23 cellular contexts compared by ENCODE assay signal in the genomic region with DNA sequence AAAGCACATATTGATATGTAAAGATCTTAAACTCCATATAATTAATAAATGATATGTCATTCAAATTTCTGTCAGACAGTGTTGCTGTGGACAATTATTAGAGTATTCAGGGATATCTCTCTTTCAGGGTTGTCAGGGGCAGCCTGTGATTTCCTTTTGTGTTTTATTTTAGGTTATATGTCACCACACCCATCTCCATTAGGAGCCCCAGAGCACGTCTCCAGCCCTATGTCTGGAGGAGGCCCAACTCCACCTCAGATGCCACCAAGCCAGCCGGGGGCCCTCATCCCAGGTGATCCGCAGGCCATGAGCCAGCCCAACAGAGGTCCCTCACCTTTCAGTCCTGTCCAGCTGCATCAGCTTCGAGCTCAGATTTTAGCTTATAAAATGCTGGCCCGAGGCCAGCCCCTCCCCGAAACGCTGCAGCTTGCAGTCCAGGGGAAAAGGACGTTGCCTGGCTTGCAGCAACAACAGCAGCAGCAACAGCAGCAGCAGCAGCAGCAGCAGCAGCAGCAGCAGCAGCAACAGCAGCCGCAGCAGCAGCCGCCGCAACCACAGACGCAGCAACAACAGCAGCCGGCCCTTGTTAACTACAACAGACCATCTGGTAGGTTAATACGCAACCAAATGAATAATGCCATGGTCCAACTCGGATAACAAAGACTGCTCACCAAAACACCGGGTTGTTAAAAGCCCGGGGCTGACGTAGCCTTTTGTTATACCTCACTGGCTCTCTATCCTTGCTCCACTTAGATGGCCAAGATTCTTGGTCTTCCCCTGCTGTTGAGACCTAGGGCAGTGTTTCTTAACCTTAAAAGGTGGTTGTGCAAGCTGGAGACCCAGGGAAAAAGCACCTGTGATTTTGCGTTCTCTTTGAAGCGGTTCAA. TPM values are rescaled to one million over a fixed set of nuclear protein-coding genes. Genes with fewer than 3 reads are reported as not detected.
DNase-seq lines count a peak whose midpoint lies in the region; ATAC-seq and TF ChIP-seq lines count a peak whose summit lies in the region.
"Had no signal": no experiment of that assay in that cellular context is flagged by ENCODE, and none has a peak within 500 bp of the region (broad histone marks: within the 10 kb centered on the region; RNA-seq: fewer than 3 reads in every experiment).

No MANE protein-coding gene starts in this region.

- H3F3A ChIP-seq in GM23338 (replicated peaks; ENCODE audit: low read depth): no peaks in the 10 kb centered on the region

- H3K27me3 Mint-ChIP-seq in GM23338 (ENCODE audit: insufficient read depth, low read depth, poor library complexity): peaks cover 1% of the 10 kb centered on the region
- H3K27me3 Mint-ChIP-seq: activated B cell treated with CpG ODN at 0.5 μM for 24 hours had no signal

- no peaks in the 10 kb centered on the region for H3K9me3 Mint-ChIP-seq in GM23338
- H3K9me3 Mint-ChIP-seq: activated B cell treated with CpG ODN at 0.5 μM for 24 hours; activated naive CD4-positive, alpha-beta T cell treated with anti-CD3 and anti-CD28 coated beads for 36 hours; activated T-cell treated with anti-CD3 and anti-CD28 coated beads, Interleukin-2, amount 50 U/mL, for 72 hours had no signal

- no peaks in the 10 kb centered on the region for H3K36me3 Mint-ChIP-seq in GM23338 (ENCODE audit: low read depth)

- WGBS in testis, 2 donors: 61 to 64% methylated on average over 13 to 20 of the region's 20 CpGs

- no peak overlapping the region for H3K4me3 ChIP-seq in GM23338
- H3K4me3 ChIP-seq in kidney epithelial cell (ENCODE audit: low read depth, low read length): no peak overlapping the region
- no peak overlapping the region for H3K4me3 ChIP-seq in ascending aorta
- no peak overlapping the region for H3K4me3 ChIP-seq in testis
- H3K4me3 ChIP-seq: coronary artery, GM23248, hepatocyte, SJSA1, spleen, upper lobe of left lung had no signal

- H3K27ac Mint-ChIP-seq in GM23338: no peak overlapping the region
- H3K27ac Mint-ChIP-seq: activated B cell treated with CpG ODN at 0.5 μM for 24 hours; activated T-cell treated with anti-CD3 and anti-CD28 coated beads, Interleukin-2, amount 50 U/mL, for 72 hours had no signal

- H2AFZ ChIP-seq in GM23338: no peak overlapping the region
- H2AFZ ChIP-seq: GM23248, hepatocyte had no signal

- H3K27ac ChIP-seq in GM23338 (ENCODE audit: low read depth) (no peak overlapping the region), ascending aorta (no peak overlapping the region), testis (no peak overlapping the region)
- H3K27ac ChIP-seq: coronary artery, GM23248, hepatocyte, SJSA1, spleen, upper lobe of left lung had no signal

- TF ChIP-seq CTCF in GM23338 (conservative IDR thresholded peaks at IDR 0.05; ENCODE audit: low read depth in 2 of 2): no peak
- TF ChIP-seq CTCF in kidney epithelial cell (IDR thresholded peaks at IDR 0.05; ENCODE audit: insufficient read depth, low read length, poor library complexity, severe bottlenecking): no peak
- no peak for TF ChIP-seq CTCF in ascending aorta (IDR thresholded peaks at IDR 0.05)
- no peak for TF ChIP-seq CTCF in testis (IDR thresholded peaks at IDR 0.05)

- no peaks in the 10 kb centered on the region; the same call in 2 of the 3 replicates for H3K4me1 Mint-ChIP-seq in GM23338

- no peaks in the 10 kb centered on the region for H3K9me2 ChIP-seq in GM23338 (ENCODE audit: insufficient read depth)

- H3K9me3 ChIP-seq in ascending aorta (no peaks in the 10 kb centered on the region), testis (no peaks in the 10 kb centered on the region)
- H3K9me3 ChIP-seq: SJSA1, spleen, upper lobe of left lung had no signal

- H3K4me3 Mint-ChIP-seq in GM23338: no peak overlapping the region
- H3K4me3 Mint-ChIP-seq: activated B cell treated with CpG ODN at 0.5 μM for 24 hours; activated naive CD4-positive, alpha-beta T cell treated with anti-CD3 and anti-CD28 coated beads for 36 hours; activated T-cell treated with anti-CD3 and anti-CD28 coated beads, Interleukin-2, amount 50 U/mL, for 72 hours had no signal

- no peak for TF ChIP-seq POLR2A in testis (IDR thresholded peaks at IDR 0.05)

- H3K27me3 ChIP-seq in GM23338 (ENCODE audit: insufficient read depth) (no peaks in the 10 kb centered on the region), kidney epithelial cell (ENCODE audit: control insufficient read depth, insufficient read depth, low read length) (no peaks in the 10 kb centered on the region), ascending aorta (no peaks in the 10 kb centered on the region), testis (no peaks in the 10 kb centered on the region)
- H3K27me3 ChIP-seq: hepatocyte, SJSA1, spleen, upper lobe of left lung had no signal

- H3K79me2 ChIP-seq in GM23338 (replicated peaks; ENCODE audit: insufficient read depth): no peaks in the 10 kb centered on the region
- H3K79me2 ChIP-seq: hepatocyte had no signal

- no peaks in the 10 kb centered on the region; the same call in 1 of the 2 replicates for H3K36me3 ChIP-seq in GM23338 (ENCODE audit: insufficient read depth)
- no peaks in the 10 kb centered on the region for H3K36me3 ChIP-seq in kidney epithelial cell (ENCODE audit: control insufficient read depth, insufficient read depth, low read length)
- H3K36me3 ChIP-seq in ascending aorta: peaks cover 27 to 40% of the 10 kb centered on the region in 2 donors
- H3K36me3 ChIP-seq in testis (ENCODE audit: low read depth, missing control alignments): no peaks in the 10 kb centered on the region

- peaks cover 4% of the 10 kb centered on the region; the same call in 1 of the 2 replicates for H3K4me1 ChIP-seq in GM23338 (ENCODE audit: insufficient read depth)
- no peaks in the 10 kb centered on the region for H3K4me1 ChIP-seq in ascending aorta
- H3K4me1 ChIP-seq in testis: peaks cover 3% of the 10 kb centered on the region
- H3K4me1 ChIP-seq: SJSA1 had no signal

- intact Hi-C loops in ascending aorta (cut with DNase I) (no loop called here), testis (cut with DNase I; ENCODE audit: low total_unique reads) (no loop called here)

- H4K20me1 ChIP-seq in GM23338 (replicated peaks; ENCODE audit: insufficient read depth): no peaks in the 10 kb centered on the region

- ATAC-seq in GM23338 (peak; percentile 28; the same call in 2 of the 3 replicates), GM19397 (IDR thresholded peaks at IDR 0.05; ENCODE audit: unreplicated experiment) (no peak)
- ATAC-seq: activated T-cell treated with anti-CD3 and anti-CD28 coated beads, Interleukin-2, amount 50 U/mL, for 72 hours; left lobe of liver had no signal

- DNase-seq in GM23338 (ENCODE audit: low spot score): no peak
- peak; percentile 93 for DNase-seq in NCI-H2171 treated with DMSO at 0.1 percent for 48 hours (lab: John Stamatoyannopoulos, UW)
- peak; percentile 67 for DNase-seq in kidney epithelial cell (ENCODE audit: low read depth)
- DNase-seq in renal cortical epithelial cell (ENCODE audit: low read depth): peak; percentile 94
- no peak for DNase-seq in ascending aorta (ENCODE audit: low spot score in 2 of 2)
- no peak for DNase-seq in testis
- DNase-seq: activated B cell treated with CpG ODN at 0.5 μM for 24 hours; activated CD4-positive, alpha-beta T cell treated with anti-CD3 and anti-CD28 coated beads, Interleukin-2, amount 50 U/mL, for 1 hour; activated naive CD4-positive, alpha-beta T cell treated with anti-CD3 and anti-CD28 coated beads for 36 hours; activated T-cell treated with anti-CD3 and anti-CD28 coated beads, Interleukin-2, amount 50 U/mL, for 72 hours; effector memory CD4-positive, alpha-beta T cell; EL; GM23248; NCI-H69; occipital lobe; retina; spleen had no signal

- no peak overlapping the region for H3K4me2 ChIP-seq in GM23338
- H3K4me2 ChIP-seq: hepatocyte had no signal

TF ChIP-seq in GM23338, 12 proteins besides CTCF, POLR2A, EP300 and RAD21 (continues in another document):
- TF ChIP-seq, protein P1, sequence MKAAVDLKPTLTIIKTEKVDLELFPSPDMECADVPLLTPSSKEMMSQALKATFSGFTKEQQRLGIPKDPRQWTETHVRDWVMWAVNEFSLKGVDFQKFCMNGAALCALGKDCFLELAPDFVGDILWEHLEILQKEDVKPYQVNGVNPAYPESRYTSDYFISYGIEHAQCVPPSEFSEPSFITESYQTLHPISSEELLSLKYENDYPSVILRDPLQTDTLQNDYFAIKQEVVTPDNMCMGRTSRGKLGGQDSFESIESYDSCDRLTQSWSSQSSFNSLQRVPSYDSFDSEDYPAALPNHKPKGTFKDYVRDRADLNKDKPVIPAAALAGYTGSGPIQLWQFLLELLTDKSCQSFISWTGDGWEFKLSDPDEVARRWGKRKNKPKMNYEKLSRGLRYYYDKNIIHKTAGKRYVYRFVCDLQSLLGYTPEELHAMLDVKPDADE (IDR thresholded peaks at IDR 0.05): no peak
- no peak for TF ChIP-seq EZH2 (IDR thresholded peaks at IDR 0.05; ENCODE audit: low read depth, unreplicated experiment)
- no peak for TF ChIP-seq STAT1 (IDR thresholded peaks at IDR 0.05; ENCODE audit: unreplicated experiment)
- TF ChIP-seq ZNF114 (CRISPR knock-in tag; IDR thresholded peaks at IDR 0.05): no peak
- no peak for TF ChIP-seq CREB1 (CRISPR knock-in tag; IDR thresholded peaks at IDR 0.05; ENCODE audit: low read depth)
- no peak for TF ChIP-seq POLR2AphosphoS5 (IDR thresholded peaks at IDR 0.05; ENCODE audit: low read depth)

RNA-seq across cellular contexts. Expression of a gene that starts 24.4 kb away (rescaled TPM):
- 21.9 and 22.9 TPM in 2 replicates for total RNA-seq in GM23338 (2014; rRNA removed; shearing (Covaris generic))
- polyA plus RNA-seq in GM23338 (2016; fragmentation: Nextera tagmentation; extraction: Ambion mirVana) (18.4 and 21.7 TPM in 2 replicates), testis (ENCODE audit: insufficient read depth, low read depth, low replicate concordance) (176 TPM)
- total RNA-seq in kidney epithelial cell (30.1 and 34.3 TPM in 2 replicates), renal cortical epithelial cell (41.5 and 186 TPM in 2 replicates), ascending aorta (160 TPM), testis (100 to 1,000 TPM; 241 to 251 TPM)

Comparison
In these comparisons a context has a peak if more than half of its experiments do, and no peak if none do; other contexts are left out.
1. DNase-seq: peak in NCI-H2171 treated with DMSO at 0.1 percent for 48 hours (single experiment), kidney epithelial cell (single experiment) and renal cortical epithelial cell (single experiment); none in GM23338 (single experiment), ascending aorta (0 of 2) and testis (single experiment).